In the genomic region with DNA sequence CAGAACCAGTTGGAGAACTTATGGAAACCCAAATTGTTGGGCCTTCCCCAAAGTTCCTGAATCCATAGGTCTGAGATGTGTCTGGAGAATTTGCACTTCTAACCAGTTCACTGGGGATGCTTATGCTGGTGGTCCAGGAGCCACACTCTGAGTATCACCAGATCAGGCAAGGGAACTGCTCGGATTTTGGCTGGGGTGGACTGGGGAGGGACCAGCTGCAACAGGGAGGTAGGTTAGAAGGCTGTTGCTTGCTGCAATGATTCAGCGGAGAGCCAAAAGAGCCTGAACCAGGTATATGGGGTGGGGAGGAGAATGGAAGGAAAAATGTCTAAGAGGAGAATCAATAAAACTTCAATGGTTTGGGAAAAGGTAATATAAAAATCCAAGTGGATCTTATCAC, we compare ENCODE assay signal across 28 cellular contexts.
"Had no signal": no experiment of that assay in that cellular context is flagged by ENCODE, and none has a peak within 500 bp of the region (broad histone marks: within the 10 kb centered on the region; RNA-seq: fewer than 3 reads in every experiment).

No MANE protein-coding gene starts in this region.

- H3K4me1 ChIP-seq: stomach, suprapubic skin, testis, thyroid gland, tibial artery, tibial nerve, transverse colon, upper lobe of left lung, upper lobe of right lung, uterus had no signal

- H3K27ac Mint-ChIP-seq: stimulated activated effector memory CD8-positive, alpha-beta T cell treated with anti-CD3 and anti-CD28 coated beads, Interleukin-12 subunit alpha, Interleukin-12 subunit beta, amount 100 ng/mL, for 72 hours; stimulated activated memory B cell treated with anti-CD40 and anti-IgM and Interleukin-4, amounts not matched to agents 10 μg/mL and 1 μg/mL and 100 μg/mL, for 72 hours; stimulated activated naive B cell treated with anti-CD40 and anti-IgM and Interleukin-4, amounts not matched to agents 10 μg/mL and 1 μg/mL and 100 μg/mL, for 72 hours; stimulated activated naive CD8-positive, alpha-beta T cell treated with anti-CD3 and anti-CD28 coated beads, Interleukin-15, amount 100 ng/mL, for 72 hours; stimulated activated naive CD8-positive, alpha-beta T cell treated with anti-CD3 and anti-CD28 coated beads, Interleukin-15, Interleukin-2, amounts not matched to agents 100 ng/mL and 50 ng/mL, for 24 hours; type B pancreatic cell had no signal

- H3K4me1 Mint-ChIP-seq: stimulated activated effector memory CD8-positive, alpha-beta T cell treated with anti-CD3 and anti-CD28 coated beads, Interleukin-12 subunit alpha, Interleukin-12 subunit beta, amount 100 ng/mL, for 72 hours; stimulated activated memory B cell treated with anti-CD40 and anti-IgM and Interleukin-4, amounts not matched to agents 10 μg/mL and 1 μg/mL and 100 μg/mL, for 72 hours; stimulated activated naive B cell treated with anti-CD40 and anti-IgM and Interleukin-4, amounts not matched to agents 10 μg/mL and 1 μg/mL and 100 μg/mL, for 72 hours; stimulated activated naive CD8-positive, alpha-beta T cell treated with anti-CD3 and anti-CD28 coated beads, Interleukin-15, amount 100 ng/mL, for 72 hours had no signal

- H3K9me3 Mint-ChIP-seq: stimulated activated effector memory CD8-positive, alpha-beta T cell treated with anti-CD3 and anti-CD28 coated beads, Interleukin-12 subunit alpha, Interleukin-12 subunit beta, amount 100 ng/mL, for 72 hours; stimulated activated memory B cell treated with anti-CD40 and anti-IgM and Interleukin-4, amounts not matched to agents 10 μg/mL and 1 μg/mL and 100 μg/mL, for 72 hours; stimulated activated naive CD8-positive, alpha-beta T cell treated with anti-CD3 and anti-CD28 coated beads, Interleukin-15, amount 100 ng/mL, for 72 hours; stimulated activated naive CD8-positive, alpha-beta T cell treated with anti-CD3 and anti-CD28 coated beads, Interleukin-15, Interleukin-2, amounts not matched to agents 100 ng/mL and 50 ng/mL, for 24 hours; type B pancreatic cell had no signal

- H3K27ac ChIP-seq: stomach, suprapubic skin, testis, thoracic aorta, thyroid gland, tibial artery, tibial nerve, transverse colon, upper lobe of left lung, upper lobe of right lung, uterus had no signal

- H3K36me3 Mint-ChIP-seq: stimulated activated effector memory CD8-positive, alpha-beta T cell treated with anti-CD3 and anti-CD28 coated beads, Interleukin-12 subunit alpha, Interleukin-12 subunit beta, amount 100 ng/mL, for 72 hours; stimulated activated memory B cell treated with anti-CD40 and anti-IgM and Interleukin-4, amounts not matched to agents 10 μg/mL and 1 μg/mL and 100 μg/mL, for 72 hours; stimulated activated naive B cell treated with anti-CD40 and anti-IgM and Interleukin-4, amounts not matched to agents 10 μg/mL and 1 μg/mL and 100 μg/mL, for 72 hours; type B pancreatic cell had no signal

- H3K27me3 ChIP-seq: stomach, suprapubic skin, testis, thyroid gland, tibial artery, tibial nerve, transverse colon, upper lobe of left lung, upper lobe of right lung, uterus had no signal

- H3K36me3 ChIP-seq: stomach, suprapubic skin, thoracic aorta, thyroid gland, tibial artery, tibial nerve, transverse colon, upper lobe of left lung, upper lobe of right lung, uterus had no signal

- H3K4me3 Mint-ChIP-seq: stimulated activated effector memory CD8-positive, alpha-beta T cell treated with anti-CD3 and anti-CD28 coated beads, Interleukin-12 subunit alpha, Interleukin-12 subunit beta, amount 100 ng/mL, for 72 hours; stimulated activated memory B cell treated with anti-CD40 and anti-IgM and Interleukin-4, amounts not matched to agents 10 μg/mL and 1 μg/mL and 100 μg/mL, for 72 hours; stimulated activated naive B cell treated with anti-CD40 and anti-IgM and Interleukin-4, amounts not matched to agents 10 μg/mL and 1 μg/mL and 100 μg/mL, for 72 hours; stimulated activated naive CD8-positive, alpha-beta T cell treated with anti-CD3 and anti-CD28 coated beads, Interleukin-15, amount 100 ng/mL, for 72 hours; stimulated activated naive CD8-positive, alpha-beta T cell treated with anti-CD3 and anti-CD28 coated beads, Interleukin-15, Interleukin-2, amounts not matched to agents 100 ng/mL and 50 ng/mL, for 24 hours; type B pancreatic cell had no signal

- ATAC-seq: stimulated activated naive B cell treated with anti-CD40 and anti-IgM and Interleukin-4, amounts not matched to agents 10 μg/mL and 1 μg/mL and 100 μg/mL, for 72 hours; stimulated activated naive CD8-positive, alpha-beta T cell treated with anti-CD3 and anti-CD28 coated beads, Interleukin-15, amount 100 ng/mL, for 72 hours; stimulated activated naive CD8-positive, alpha-beta T cell treated with anti-CD3 and anti-CD28 coated beads, Interleukin-15, Interleukin-2, amounts not matched to agents 100 U/mL and 50 U/mL, for 24 hours; upper lobe of right lung had no signal

- H3K9me3 ChIP-seq: stomach, suprapubic skin, testis, thoracic aorta, thyroid gland, tibial artery, tibial nerve, transverse colon, upper lobe of left lung, upper lobe of right lung, uterus had no signal

- H3K4me3 ChIP-seq: stomach, suprapubic skin, testis, thoracic aorta, thyroid gland, tibial artery, tibial nerve, transverse colon, upper lobe of left lung, upper lobe of right lung, uterus had no signal

- DNase-seq: stimulated activated CD4-positive, alpha-beta T cell treated with anti-CD3 and anti-CD28 coated beads, Interleukin-1b, Interleukin-23, amount 100 ng/mL, for 48 hours; stimulated activated CD4-positive, alpha-beta T cell treated with anti-CD3 and anti-CD28 coated beads, Interleukin-2, amount 100 ng/mL, for 24 hours; stimulated activated CD4-positive, alpha-beta T cell treated with anti-CD3 and anti-CD28 coated beads, Interleukin-2, amount 100 ng/mL, for 48 hours; stimulated activated CD4-positive, alpha-beta T cell treated with anti-CD3 and anti-CD28 coated beads, Interleukin-4, amount 100 ng/mL, for 1 hour; stimulated activated CD4-positive, alpha-beta T cell treated with anti-CD3 and anti-CD28 coated beads, Interleukin-4, amount 100 ng/mL, for 24 hours; stimulated activated CD4-positive, alpha-beta T cell treated with anti-CD3 and anti-CD28 coated beads, Interleukin-4, amount 100 ng/mL, for 4 hours; stimulated activated CD8-positive, alpha-beta memory T cell treated with anti-CD3 and anti-CD28 coated beads, Interleukin-4, amount 100 ng/mL, for 48 hours; stimulated activated naive B cell treated with anti-CD40 and anti-IgM and Interleukin-4, amounts not matched to agents 10 μg/mL and 1 μg/mL and 100 μg/mL, for 72 hours; stimulated activated naive CD4-positive, alpha-beta T cell treated with Interleukin-2 at 50 U/mL for 16 hours; stimulated activated naive CD8-positive, alpha-beta T cell treated with anti-CD3 and anti-CD28 coated beads, Interleukin-15, amount 100 ng/mL, for 72 hours; stimulated activated naive CD8-positive, alpha-beta T cell treated with anti-CD3 and anti-CD28 coated beads, Interleukin-15, Interleukin-2, amounts not matched to agents 100 U/mL and 50 U/mL, for 24 hours; stomach; substantia nigra; testis; thyroid gland; tibial artery; transverse colon; trophoblast cell; upper lobe of left lung; upper lobe of right lung; uterus had no signal
